Comparison of ENCODE assay signal across 23 cellular contexts in the genomic region with DNA sequence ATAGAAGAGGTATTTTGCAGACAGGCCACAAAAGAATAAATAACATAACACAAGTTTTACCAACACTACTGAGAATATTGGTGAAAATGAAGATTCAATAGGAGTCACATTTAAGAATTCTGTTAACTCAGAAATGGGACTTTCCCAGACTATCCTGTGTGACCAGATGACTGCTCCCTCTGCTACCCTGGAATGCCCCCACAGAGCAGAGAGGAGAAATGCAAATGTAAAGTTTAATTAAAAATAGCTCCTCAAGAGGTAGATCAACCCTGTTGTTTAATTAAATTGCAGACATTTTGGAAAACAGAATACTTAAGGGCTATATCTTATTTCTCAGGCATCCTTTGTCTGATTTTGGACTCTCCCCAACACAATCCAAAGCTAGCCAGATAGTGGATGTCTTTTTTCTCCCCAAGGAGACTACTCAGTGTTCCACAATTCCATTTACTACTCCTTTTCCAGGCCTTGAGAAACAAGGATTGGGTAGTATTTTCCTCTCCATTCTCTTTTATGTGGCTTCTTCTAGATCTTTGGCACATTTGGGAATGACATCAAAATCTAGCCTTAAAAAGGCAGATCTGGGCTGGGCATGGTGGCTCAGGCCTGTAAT.
DNase-seq lines count a peak whose midpoint lies in the region; ATAC-seq, FAIRE-seq and TF ChIP-seq lines count a peak whose summit lies in the region.
"Had no signal": no experiment of that assay in that cellular context is flagged by ENCODE, and none has a peak within 500 bp of the region (broad histone marks: within the 10 kb centered on the region; RNA-seq: fewer than 3 reads in every experiment).

No MANE protein-coding gene starts in this region.

- no peaks in the 10 kb centered on the region for H3K79me1 ChIP-seq in mesenchymal stem cell (replicated peaks; ENCODE audit: low read length, poor library complexity, severe bottlenecking)

- peak; percentile 64 for ATAC-seq in GM12878

- TF ChIP-seq CTCF in GM10248 (IDR thresholded peaks at IDR 0.05; ENCODE audit: control extremely low read depth, extremely low read depth, low read depth, missing control alignments) = no peak
- TF ChIP-seq CTCF in GM20000 (IDR thresholded peaks at IDR 0.05; ENCODE audit: extremely low read depth, missing control alignments) = no peak
- no peak for TF ChIP-seq CTCF in GM12878 (IDR thresholded peaks at IDR 0.05 in 2 of 3, conservative IDR thresholded peaks at IDR 0.05 in 1 of 3; ENCODE audit: control insufficient read depth in 2 of 3, extremely low read depth in 1 of 3, insufficient read depth in 1 of 3, low read depth in 3 of 3, low read length in 3 of 3)
- no peak for TF ChIP-seq CTCF in uterus (IDR thresholded peaks at IDR 0.05)

- H3K9me3 ChIP-seq in GM12878 (replicated peaks; ENCODE audit: control insufficient read depth, insufficient read depth, low read length) (peaks cover 6% of the 10 kb centered on the region), mesenchymal stem cell (ENCODE audit: control insufficient read depth, low read length) (no peaks in the 10 kb centered on the region), uterus (no peaks in the 10 kb centered on the region)

- no peak for FAIRE-seq in GM12878 (lab: Jason Lieb, UNC)
- FAIRE-seq: HTR-8/SVneo, RCC 7860 had no signal

- H3K9ac ChIP-seq in GM12878 (ENCODE audit: control insufficient read depth, insufficient read depth, low read length) (no peak overlapping the region), mesenchymal stem cell (ENCODE audit: low read length) (no peak overlapping the region)
- H3K9ac ChIP-seq: KMS-11 had no signal

- H3K4me1 ChIP-seq in GM12878 (ENCODE audit: control insufficient read depth, insufficient read depth, low read length) (peaks cover 8% of the 10 kb centered on the region), mesenchymal stem cell (ENCODE audit: control insufficient read depth, insufficient read depth, low read depth, low read length) (no peaks in the 10 kb centered on the region), uterus (no peaks in the 10 kb centered on the region)

- no TSS peak for BruUV-seq in GM12878 (replicated peaks; lab: Mats Ljungman, UMichigan)

- TF ChIP-seq POLR2A in GM12878 (IDR thresholded peaks at IDR 0.05; ENCODE audit: low read depth, low read length) = no peak
- no peak for TF ChIP-seq POLR2A in uterus (IDR thresholded peaks at IDR 0.05)

- no peaks in the 10 kb centered on the region for H3K9me3 Mint-ChIP-seq in immature natural killer cell

- H3K27me3 Mint-ChIP-seq in immature natural killer cell (ENCODE audit: low read depth in 3 of 3) = peaks cover 0 to 2% (median 0%) of the 10 kb centered on the region in 3 donors

- H3K23ac ChIP-seq in mesenchymal stem cell (ENCODE audit: low read length in 2 of 2) = no peak overlapping the region

- H3K36me3 ChIP-seq in GM12878 (ENCODE audit: control insufficient read depth in 2 of 2, insufficient read depth in 2 of 2, low read length in 1 of 2) (no peaks in the 10 kb centered on the region), mesenchymal stem cell (ENCODE audit: control insufficient read depth in 1 of 2, insufficient read depth in 2 of 2, low read depth in 1 of 2, low read length in 2 of 2) (no peaks in the 10 kb centered on the region), uterus (no peaks in the 10 kb centered on the region)

- H2BK15ac ChIP-seq in mesenchymal stem cell (ENCODE audit: low read depth, poor library complexity, severe bottlenecking) = no peak overlapping the region

- H3K27ac ChIP-seq in GM12878 (ENCODE audit: control insufficient read depth, insufficient read depth) = peak overlapping the region; percentile 53; the same call in 1 of the 2 replicates
- H3K27ac ChIP-seq in mesenchymal stem cell (ENCODE audit: low read length, poor library complexity, severe bottlenecking) = no peak overlapping the region
- no peak overlapping the region for H3K27ac ChIP-seq in uterus
- H3K27ac ChIP-seq: KMS-11 had no signal

- no peak overlapping the region for H2BK120ac ChIP-seq in mesenchymal stem cell (ENCODE audit: low read depth, low read length)

- H3K4me2 ChIP-seq in GM12878 (ENCODE audit: control insufficient read depth, insufficient read depth) (no peak overlapping the region), mesenchymal stem cell (ENCODE audit: low read length, poor library complexity, severe bottlenecking) (no peak overlapping the region)
- H3K4me2 ChIP-seq: KMS-11 had no signal

- no peak overlapping the region for H3K18ac ChIP-seq in mesenchymal stem cell (ENCODE audit: low read depth in 1 of 2, low read length in 2 of 2)

- no peak overlapping the region for H3K4ac ChIP-seq in mesenchymal stem cell (ENCODE audit: low read depth in 1 of 2, low read length in 2 of 2)

- H3K79me2 ChIP-seq in GM12878 (ENCODE audit: control insufficient read depth, insufficient read depth, low read length) = no peaks in the 10 kb centered on the region

- H3K27me3 ChIP-seq in GM12878 (replicated peaks in 1 of 2; ENCODE audit: control insufficient read depth in 2 of 2, insufficient read depth in 2 of 2, low read length in 1 of 2) = no peaks in the 10 kb centered on the region
- no peaks in the 10 kb centered on the region for H3K27me3 ChIP-seq in mesenchymal stem cell (ENCODE audit: control insufficient read depth in 1 of 2, insufficient read depth in 1 of 2, low read length in 2 of 2)
- no peaks in the 10 kb centered on the region for H3K27me3 ChIP-seq in uterus

- H3K4me3 Mint-ChIP-seq in immature natural killer cell = no peak overlapping the region
- H3K4me3 Mint-ChIP-seq: CD8-positive, alpha-beta memory T cell had no signal

- H3K4me1 Mint-ChIP-seq in immature natural killer cell = peaks cover 5 to 7% of the 10 kb centered on the region in 2 donors

- SMC1A ChIA-PET in GM12878 (lab: Charles Lee; ENCODE audit: uncharacterized antibody, unreplicated experiment) = no interaction called here

- no peak overlapping the region for H3K27ac Mint-ChIP-seq in immature natural killer cell
- H3K27ac Mint-ChIP-seq: CD8-positive, alpha-beta memory T cell had no signal

- TF ChIP-seq RAD21 in GM12878 (IDR thresholded peaks at IDR 0.05; ENCODE audit: insufficient read depth, low read depth, low read length) = no peak

- intact Hi-C loops in GM12878 (cut with micrococcal nuclease; ENCODE audit: unreplicated experiment) (no loop called here), uterus (cut with DNase I; ENCODE audit: low total_unique reads) (no loop called here)

- no peak overlapping the region for H4K8ac ChIP-seq in mesenchymal stem cell (ENCODE audit: low read length)

- TF ChIP-seq EP300 in GM12878 (IDR thresholded peaks at IDR 0.05; ENCODE audit: borderline replicate concordance in 1 of 2, control insufficient read depth in 1 of 2, low read depth in 2 of 2, low read length in 2 of 2) = no peak

- H3K14ac ChIP-seq in mesenchymal stem cell (ENCODE audit: low read length in 2 of 2) = no peak overlapping the region

- CTCF ChIA-PET in GM10248 (lab: Yijun Ruan, JAX) = no interaction called here
- CTCF ChIA-PET in GM12878 (lab: Yijun Ruan, JAX) = no interaction called here

- DNase-seq in GM10248 (ENCODE audit: extremely low spot score) = peak; percentile 31
- DNase-seq in GM20000 (ENCODE audit: low spot score) = peak; percentile 56
- DNase-seq in GM12878 (ENCODE audit: low read depth, low spot score) = no peak
- no peak for DNase-seq in mesenchymal stem cell
- no peak for DNase-seq in uterus
- no peak for DNase-seq in immature natural killer cell
- no peak for DNase-seq in NCI-H2227 treated with DMSO at 0.1 percent for 48 hours (lab: John Stamatoyannopoulos, UW)
- DNase-seq: AML-193; C1 segment of cervical spinal cord; Calu3; CD8-positive, alpha-beta memory T cell; DMS153; GOT3; HCEC 1CT; NCI-H1092 treated with DMSO at 0.1 percent for 48 hours; NCI-H146; NCI-H2029; NCI-H345; NCI-H526; OCI-M1 had no signal

- no peaks in the 10 kb centered on the region for H3K36me3 Mint-ChIP-seq in immature natural killer cell
- H3K36me3 Mint-ChIP-seq: CD8-positive, alpha-beta memory T cell had no signal

- no peaks in the 10 kb centered on the region for H4K20me1 ChIP-seq in GM12878 (ENCODE audit: control insufficient read depth, insufficient read depth)

- H2BK12ac ChIP-seq in mesenchymal stem cell (ENCODE audit: low read length in 2 of 2) = no peak overlapping the region

- POLR2A ChIA-PET in GM10248 (lab: Yijun Ruan, JAX) (no interaction called here), GM12878 (lab: Charles Lee) (no interaction called here)

- H2AFZ ChIP-seq in GM12878 (ENCODE audit: control insufficient read depth, low read depth, low read length) (peak overlapping the region; percentile 28), mesenchymal stem cell (ENCODE audit: low read depth, low read length) (no peak overlapping the region)

- H2BK5ac ChIP-seq in mesenchymal stem cell (ENCODE audit: low read depth, low read length, poor library complexity, severe bottlenecking) = no peak overlapping the region

- no peak overlapping the region for H3K4me3 ChIP-seq in GM12878
- H3K4me3 ChIP-seq in mesenchymal stem cell (ENCODE audit: insufficient read depth in 1 of 2, low read depth in 1 of 2, low read length in 2 of 2) = no peak overlapping the region
- no peak overlapping the region for H3K4me3 ChIP-seq in uterus

- RAD21 ChIA-PET in GM12878 (lab: Charles Lee; ENCODE audit: unreplicated experiment) = no interaction called here

- H4K91ac ChIP-seq in mesenchymal stem cell (ENCODE audit: low read length) = no peak overlapping the region

- in situ Hi-C loops in GM12878 (cut with MboI) = no loop called here

- peak overlapping the region; percentile 63 for H2AK5ac ChIP-seq in mesenchymal stem cell (ENCODE audit: low read length, severe bottlenecking)

TF ChIP-seq in GM12878, 131 proteins besides CTCF, POLR2A, EP300 and RAD21 (continues in another document):
- TF ChIP-seq SP1 (IDR thresholded peaks at IDR 0.05; ENCODE audit: low read depth, low read length) (no peak), TAF1 (IDR thresholded peaks at IDR 0.05; ENCODE audit: borderline replicate concordance, low read depth, low read length) (no peak)
- TF ChIP-seq, protein P1, sequence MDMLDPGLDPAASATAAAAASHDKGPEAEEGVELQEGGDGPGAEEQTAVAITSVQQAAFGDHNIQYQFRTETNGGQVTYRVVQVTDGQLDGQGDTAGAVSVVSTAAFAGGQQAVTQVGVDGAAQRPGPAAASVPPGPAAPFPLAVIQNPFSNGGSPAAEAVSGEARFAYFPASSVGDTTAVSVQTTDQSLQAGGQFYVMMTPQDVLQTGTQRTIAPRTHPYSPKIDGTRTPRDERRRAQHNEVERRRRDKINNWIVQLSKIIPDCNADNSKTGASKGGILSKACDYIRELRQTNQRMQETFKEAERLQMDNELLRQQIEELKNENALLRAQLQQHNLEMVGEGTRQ (IDR thresholded peaks at IDR 0.05; ENCODE audit: borderline replicate concordance, low read depth, low read length) = no peak
- TF ChIP-seq, protein P2, sequence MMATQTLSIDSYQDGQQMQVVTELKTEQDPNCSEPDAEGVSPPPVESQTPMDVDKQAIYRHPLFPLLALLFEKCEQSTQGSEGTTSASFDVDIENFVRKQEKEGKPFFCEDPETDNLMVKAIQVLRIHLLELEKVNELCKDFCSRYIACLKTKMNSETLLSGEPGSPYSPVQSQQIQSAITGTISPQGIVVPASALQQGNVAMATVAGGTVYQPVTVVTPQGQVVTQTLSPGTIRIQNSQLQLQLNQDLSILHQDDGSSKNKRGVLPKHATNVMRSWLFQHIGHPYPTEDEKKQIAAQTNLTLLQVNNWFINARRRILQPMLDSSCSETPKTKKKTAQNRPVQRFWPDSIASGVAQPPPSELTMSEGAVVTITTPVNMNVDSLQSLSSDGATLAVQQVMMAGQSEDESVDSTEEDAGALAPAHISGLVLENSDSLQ (IDR thresholded peaks at IDR 0.05) = no peak

Comparison
In these comparisons a context has a peak if more than half of its experiments do, and no peak if none do; other contexts are left out.
1. DNase-seq: peak in GM10248 (single experiment) and GM20000 (single experiment); none in GM12878 (single experiment), mesenchymal stem cell (single experiment), uterus (0 of 2), immature natural killer cell (0 of 3) and NCI-H2227 treated with DMSO at 0.1 percent for 48 hours (single experiment).